In the genomic region with DNA sequence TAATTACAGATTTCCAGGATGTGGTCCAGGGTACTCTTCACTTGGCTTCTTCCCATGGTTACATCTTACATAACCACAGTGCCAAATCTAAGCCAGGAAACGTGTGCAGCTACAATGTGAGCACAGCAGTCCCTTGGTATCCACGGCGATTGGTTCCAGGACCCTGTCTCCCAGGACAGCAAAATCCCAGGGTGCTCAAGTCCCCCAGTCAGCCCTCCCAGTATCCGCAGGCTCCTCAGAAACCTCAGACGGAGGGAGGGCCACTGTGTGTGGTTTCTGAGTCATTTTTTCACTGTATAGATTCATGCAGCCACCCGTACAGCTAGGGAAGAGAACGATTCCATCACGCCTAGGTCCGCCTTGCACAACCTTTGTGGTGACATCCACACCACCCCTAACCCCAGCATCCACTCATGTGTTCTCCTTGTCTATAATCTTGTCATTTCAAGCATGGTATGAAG, we compare ENCODE assay signal across 12 cellular contexts. TPM values are rescaled to one million over a fixed set of nuclear protein-coding genes. Genes with fewer than 3 reads are reported as not detected.
DNase-seq lines count a peak whose midpoint lies in the region; ATAC-seq, FAIRE-seq and TF ChIP-seq lines count a peak whose summit lies in the region.
"Had no signal": no experiment of that assay in that cellular context is flagged by ENCODE, and none has a peak within 500 bp of the region (broad histone marks: within the 10 kb centered on the region; RNA-seq: fewer than 3 reads in every experiment).

No MANE protein-coding gene starts in this region.

- TF ChIP-seq CTCF in keratinocyte (optimal IDR thresholded peaks at IDR 0.05 in 1 of 3, IDR thresholded peaks at IDR 0.05 in 1 of 3, conservative IDR thresholded peaks at IDR 0.05 in 1 of 3; ENCODE audit: extremely low read depth in 1 of 3, insufficient read depth in 2 of 3, low read length in 3 of 3), result no peak
- no peak for TF ChIP-seq CTCF in mucosa of descending colon (IDR thresholded peaks at IDR 0.05)

- H3K27me3 ChIP-seq in keratinocyte (ENCODE audit: control insufficient read depth, extremely low read depth, insufficient read depth, low read length) (peaks cover 17% of the 10 kb centered on the region), aorta (ENCODE audit: control insufficient read depth in 1 of 2, insufficient read depth in 2 of 2, low read length in 1 of 2) (no peaks in the 10 kb centered on the region)
- H3K27me3 ChIP-seq: adrenal gland, sigmoid colon, tibial nerve had no signal

- ATAC-seq in aorta (ENCODE audit: low FRiP score), result no peak
- ATAC-seq in mucosa of descending colon, result no peak

- H3K27ac ChIP-seq in keratinocyte (ENCODE audit: control insufficient read depth, insufficient read depth, low read length) (no peak overlapping the region), aorta (ENCODE audit: low read depth in 1 of 2, low read length in 2 of 2) (no peak overlapping the region)
- H3K27ac ChIP-seq: adrenal gland, sigmoid colon had no signal

- WGBS in aorta, 2 donors, result 55 to 61% methylated on average over 9 of the region's 9 CpGs

- no peaks in the 10 kb centered on the region for H4K20me1 ChIP-seq in keratinocyte (ENCODE audit: control insufficient read depth, extremely low read depth, insufficient read depth, low read length)

- H3K4me1 ChIP-seq in keratinocyte (ENCODE audit: control insufficient read depth, extremely low read depth, insufficient read depth, low read length) (peaks cover 33% of the 10 kb centered on the region), aorta (ENCODE audit: control insufficient read depth in 1 of 2, insufficient read depth in 2 of 2, low read length in 2 of 2) (no peaks in the 10 kb centered on the region), mucosa of descending colon (ENCODE audit: low read depth) (peaks cover 34% of the 10 kb centered on the region)
- H3K4me1 ChIP-seq: adrenal gland had no signal

- H3K9me1 ChIP-seq in keratinocyte (ENCODE audit: control insufficient read depth, extremely low read depth, insufficient read depth, low read length), result no peaks in the 10 kb centered on the region

- no peak overlapping the region for H3K9ac ChIP-seq in keratinocyte (ENCODE audit: control insufficient read depth, extremely low read depth, insufficient read depth, low read length)

- H3K9me3 ChIP-seq in keratinocyte (ENCODE audit: control insufficient read depth, low read depth, low read length), result no peaks in the 10 kb centered on the region
- no peaks in the 10 kb centered on the region for H3K9me3 ChIP-seq in aorta (ENCODE audit: control insufficient read depth, low read length)
- H3K9me3 ChIP-seq in mucosa of descending colon, result no peaks in the 10 kb centered on the region
- H3K9me3 ChIP-seq: adrenal gland, sigmoid colon, tibial nerve had no signal

- no peak overlapping the region for H2AFZ ChIP-seq in keratinocyte (ENCODE audit: control insufficient read depth, low read length)

- DNase-seq in ACHN, result peak; percentile 20
- peak; percentile 67 for DNase-seq in HTR-8/SVneo (ENCODE audit: insufficient read length, low spot score)
- DNase-seq in UCSD-AML1 (lab: John Stamatoyannopoulos, UW; ENCODE audit: unreplicated experiment), result peak; percentile 38
- no peak for DNase-seq in keratinocyte (ENCODE audit: low read depth, low spot score)
- DNase-seq in NCI-H345 treated with DMSO at 0.1 percent for 48 hours (lab: John Stamatoyannopoulos, UW; ENCODE audit: unreplicated experiment), result no peak
- DNase-seq in NCI-H2107 treated with DMSO at 0.1 percent for 48 hours (lab: John Stamatoyannopoulos, UW; ENCODE audit: unreplicated experiment), result no peak
- no peak for DNase-seq in aorta
- DNase-seq in mucosa of descending colon, result no peak
- DNase-seq: adrenal gland, RPMI8226, sigmoid colon had no signal

- intact Hi-C loops in aorta (cut with DNase I) (no loop called here), mucosa of descending colon (cut with DNase I, micrococcal nuclease) (no loop called here)

- no peaks in the 10 kb centered on the region for H3K36me3 ChIP-seq in keratinocyte (ENCODE audit: control insufficient read depth in 2 of 2, extremely low read depth in 1 of 2, insufficient read depth in 2 of 2, low read length in 2 of 2)
- no peaks in the 10 kb centered on the region for H3K36me3 ChIP-seq in aorta (ENCODE audit: control insufficient read depth in 1 of 2, insufficient read depth in 2 of 2, low read length in 1 of 2)
- no peaks in the 10 kb centered on the region for H3K36me3 ChIP-seq in mucosa of descending colon (ENCODE audit: low read depth)
- H3K36me3 ChIP-seq: adrenal gland, sigmoid colon, tibial nerve had no signal

- in situ Hi-C loops in ACHN (cut with HindIII; ENCODE audit: low pct_ligation_motif_present, low pct_unique_long_range_greater_than_20kb, low sequenced_read_pairs), result no loop called here

- H3K79me2 ChIP-seq in keratinocyte (ENCODE audit: control insufficient read depth, insufficient read depth, low read length), result no peaks in the 10 kb centered on the region

- FAIRE-seq in HTR-8/SVneo (lab: Jason Lieb, UNC) (peak; percentile 77), keratinocyte (lab: Jason Lieb, UNC) (peak; percentile 98)

- peak overlapping the region; percentile 58 for H3K4me2 ChIP-seq in keratinocyte (ENCODE audit: control insufficient read depth, extremely low read depth, insufficient read depth, low read depth, low read length)

- H3K4me3 ChIP-seq in keratinocyte (ENCODE audit: control insufficient read depth in 2 of 3, extremely low read depth in 1 of 3, insufficient read depth in 2 of 3, low read depth in 1 of 3, low read length in 3 of 3) (no peak overlapping the region), aorta (ENCODE audit: low read length in 2 of 2) (no peak overlapping the region), mucosa of descending colon (no peak overlapping the region)
- H3K4me3 ChIP-seq: adrenal gland, sigmoid colon, tibial nerve had no signal

- dilution Hi-C loops in keratinocyte (cut with MboI; ENCODE audit: extremely low pct_ligation_motif_present, low sequenced_read_pairs), result no loop called here

RNA-seq across cellular contexts. Expression of gene ATP2C2, which starts 11.1 kb away (rescaled TPM):
- polyA plus RNA-seq in keratinocyte (0.96 to 1.3 TPM (median 1.3 TPM) in 3 replicates), aorta (1 to 10 TPM in 1 of 2 donors, not detected in 1; 4.3 TPM)
- polyA plus RNA-seq in keratinocyte (2011; ENCODE audit: low read depth), result 15.9 TPM
- 0.48 and 0.92 TPM in 2 replicates for polyA plus RNA-seq in keratinocyte (2011; cell fraction: cytosol; rRNA removed)
- polyA plus RNA-seq in keratinocyte (2011; cell fraction: nucleus; rRNA removed), result 3.1 and 3.8 TPM in 2 replicates
- 2.7 and 28.4 TPM in 2 replicates for polyA plus RNA-seq in keratinocyte (2012; ENCODE audit: low replicate concordance)
- polyA minus RNA-seq in keratinocyte, result 1.3 to 4.4 TPM (median 3.3 TPM) in 3 replicates
- not detected for polyA minus RNA-seq in keratinocyte (2011; cell fraction: cytosol; rRNA and poly(A)+ RNA removed)
- polyA minus RNA-seq in keratinocyte (2011; cell fraction: nucleus; rRNA and poly(A)+ RNA removed), result 1.6 and 5.3 TPM in 2 replicates
- total RNA-seq in aorta (under 1 TPM in 1 of 2 donors, not detected in 1; 0.49 TPM), mucosa of descending colon (100 to 1,000 TPM in 2 of 3 donors, 10 to 100 TPM in 1; 98.8 to 322 (median 159) TPM)
- total RNA-seq: tibial nerve had no signal

Comparison
In these comparisons a context has a peak if more than half of its experiments do, and no peak if none do; other contexts are left out.
1. DNase-seq: peak in ACHN (single experiment), HTR-8/SVneo (single experiment) and UCSD-AML1 (single experiment); none in keratinocyte (single experiment), NCI-H345 treated with DMSO at 0.1 percent for 48 hours (single experiment), NCI-H2107 treated with DMSO at 0.1 percent for 48 hours (single experiment), aorta (0 of 2) and mucosa of descending colon (0 of 3).
2. RNA of gene ATP2C2, which starts 11.1 kb away (total RNA-seq): 98.8 to 322 TPM in mucosa of descending colon; 0.49 TPM in aorta; every median in the first group is over 10 times any median in the second.